Comparison of ENCODE assay signal across 10 cellular contexts in genomic region chr2:239321596-239322413, GRCh38.
DNase-seq lines count a peak whose midpoint lies in the region; ATAC-seq, FAIRE-seq and TF ChIP-seq lines count a peak whose summit lies in the region.
"Had no signal": no experiment of that assay in that cellular context is flagged by ENCODE, and none has a peak within 500 bp of the region (broad histone marks: within the 10 kb centered on the region; RNA-seq: fewer than 3 reads in every experiment).

No MANE protein-coding gene starts in this region.

- H3K4me3 Mint-ChIP-seq in CD4-positive, alpha-beta memory T cell, result peak overlapping the region; percentile 56 to 77 (median 72)

- in situ Hi-C loops in K562 (cut with MboI), result no loop called here

- peak; percentile 50 to 72 (median 63) for DNase-seq in CD4-positive, alpha-beta memory T cell
- DNase-seq in activated CD4-positive, CD25-positive, alpha-beta regulatory T cell treated with anti-CD3 and anti-CD28 coated beads, Interleukin-2, amount 50 U/mL, for 72 hours, result peak; percentile 55
- DNase-seq in K562 (ENCODE audit: extremely low read depth in 1 of 4, low spot score in 3 of 4) (peak in 2 of 4 experiments; percentile 26 to 48), GM10248 (ENCODE audit: extremely low spot score) (no peak)
- DNase-seq in stimulated activated CD4-positive, alpha-beta T cell treated with anti-CD3 and anti-CD28 coated beads, Interleukin-1b, Interleukin-23, amount 100 ng/mL, for 48 hours, result peak; percentile 77
- DNase-seq: NCI-H345, upper lobe of right lung had no signal

- H3K27ac ChIP-seq in CD4-positive, alpha-beta memory T cell (ENCODE audit: low read depth, low read length), result peak overlapping the region; percentile 51
- H3K27ac ChIP-seq in K562 (ENCODE audit: extremely low read depth, low read depth, low read length), result no peak overlapping the region; the same call in 2 of the 3 replicates
- H3K27ac ChIP-seq: upper lobe of right lung had no signal

- TF ChIP-seq POLR2A in K562 (conservative IDR thresholded peaks at IDR 0.05), result no peak

- H2AFZ ChIP-seq in K562 (ENCODE audit: low read depth, low read length), result no peak overlapping the region

- no peaks in the 10 kb centered on the region for H3K27me3 ChIP-seq in CD4-positive, alpha-beta memory T cell (ENCODE audit: insufficient read depth, low read length)
- H3K27me3 ChIP-seq in K562 (ENCODE audit: control insufficient read depth in 2 of 2, insufficient read depth in 2 of 2, low read length in 2 of 2), result no peaks in the 10 kb centered on the region
- H3K27me3 ChIP-seq: upper lobe of right lung had no signal

- ATAC-seq in K562, result peak; percentile 49
- no peak for ATAC-seq in GM19455 (IDR thresholded peaks at IDR 0.05; ENCODE audit: unreplicated experiment)
- no peak for ATAC-seq in GM21529 (IDR thresholded peaks at IDR 0.05; ENCODE audit: unreplicated experiment)
- no peak for ATAC-seq in GM18870 (IDR thresholded peaks at IDR 0.05; ENCODE audit: unreplicated experiment)

- H3K4me1 Mint-ChIP-seq in CD4-positive, alpha-beta memory T cell, result peaks cover 45 to 77% (median 60%) of the 10 kb centered on the region in 4 donors

- no peaks in the 10 kb centered on the region for H4K20me1 ChIP-seq in K562 (replicated peaks; ENCODE audit: control insufficient read depth, insufficient read depth, low read length)

- no peak for FAIRE-seq in K562 (lab: Jason Lieb, UNC)

- no peaks in the 10 kb centered on the region for H3K9me3 ChIP-seq in CD4-positive, alpha-beta memory T cell (ENCODE audit: control insufficient read depth in 1 of 2, low read length in 2 of 2)
- no peaks in the 10 kb centered on the region for H3K9me3 ChIP-seq in K562 (replicated peaks; ENCODE audit: control insufficient read depth, insufficient read depth, low read depth, low read length)
- H3K9me3 ChIP-seq: upper lobe of right lung had no signal

- peak overlapping the region in 1 of 2 donors; percentile 8 for H3K4me3 ChIP-seq in CD4-positive, alpha-beta memory T cell (ENCODE audit: low read length in 2 of 2)
- H3K4me3 ChIP-seq in K562, result no peak overlapping the region
- H3K4me3 ChIP-seq: upper lobe of right lung had no signal

- H3K4me1 ChIP-seq in CD4-positive, alpha-beta memory T cell (ENCODE audit: insufficient read depth, low read length), result peaks cover 59% of the 10 kb centered on the region
- peaks cover 22 to 27% of the 10 kb centered on the region in 2 experiments; a peak in 4 of 5 replicates for H3K4me1 ChIP-seq in K562 (replicated peaks in 1 of 2; ENCODE audit: control insufficient read depth in 2 of 2, insufficient read depth in 2 of 2, low read length in 2 of 2)

- no peaks in the 10 kb centered on the region for H3K9me1 ChIP-seq in K562 (ENCODE audit: control insufficient read depth, insufficient read depth, low read length)

- H3K4me2 ChIP-seq in K562 (ENCODE audit: insufficient read depth, low read length), result no peak overlapping the region

- no peak for TF ChIP-seq EP300 in K562 (IDR thresholded peaks at IDR 0.05; ENCODE audit: low read length)

- H3K9ac ChIP-seq in K562 (ENCODE audit: insufficient read depth in 1 of 2, low read depth in 2 of 2, low read length in 2 of 2), result no peak overlapping the region

- POLR2A ChIA-PET in CD4-positive, alpha-beta memory T cell (lab: Charles Lee; ENCODE audit: partially characterized antibody), result interaction anchor here (0.8 to 3.5 kb wide), 13 partner anchors 22 to 91 kb away, joined by 3 to 20 read pairs (median 7); partner anchors contain the start of gene HDAC4
- POLR2A ChIA-PET in K562 (lab: Yijun Ruan, JAX), result interaction anchor here (0.7 kb wide), 1 partner anchor 166 kb away, joined by 3 read pairs; no protein-coding TSS in a partner anchor
- POLR2A ChIA-PET in GM10248 (lab: Yijun Ruan, JAX), result no interaction called here

- peaks cover 49% of the 10 kb centered on the region for H3K79me2 ChIP-seq in K562 (ENCODE audit: control insufficient read depth, insufficient read depth, low read length)

- peak overlapping the region; percentile 94 to 98 (median 98) for H3K27ac Mint-ChIP-seq in CD4-positive, alpha-beta memory T cell

- no peaks in the 10 kb centered on the region for H3K27me3 Mint-ChIP-seq in CD4-positive, alpha-beta memory T cell

- TF ChIP-seq CTCF in K562 (IDR thresholded peaks at IDR 0.05 in 2 of 3, conservative IDR thresholded peaks at IDR 0.05 in 1 of 3; ENCODE audit: insufficient read depth in 2 of 3, low read depth in 1 of 3, low read length in 3 of 3), result no peak
- no peak for TF ChIP-seq CTCF in GM10248 (IDR thresholded peaks at IDR 0.05; ENCODE audit: control extremely low read depth, extremely low read depth, low read depth, missing control alignments)

- peaks cover 3 to 7% of the 10 kb centered on the region in 2 donors for H3K36me3 Mint-ChIP-seq in CD4-positive, alpha-beta memory T cell

- CTCF ChIA-PET in CD4-positive, alpha-beta memory T cell (lab: Charles Lee; ENCODE audit: partially characterized antibody), result interaction anchor here (0.7 to 3.3 kb wide), 5 partner anchors 17 to 54 kb away, joined by 3 to 19 read pairs (median 5); no protein-coding TSS in a partner anchor
- CTCF ChIA-PET in K562 (lab: Yijun Ruan, JAX; ENCODE audit: low intra/inter-chr PET ratio), result no interaction called here
- CTCF ChIA-PET in GM10248 (lab: Yijun Ruan, JAX), result interaction anchor here (1.2 kb wide), 1 partner anchor 38 kb away, joined by 3 read pairs; no protein-coding TSS in a partner anchor

- no TSS peak for BruUV-seq in K562 (replicated peaks; lab: Mats Ljungman, UMichigan)

- peaks cover 0 to 4% (median 0%) of the 10 kb centered on the region in 8 donors for H3K9me3 Mint-ChIP-seq in CD4-positive, alpha-beta memory T cell

- intact Hi-C loops in CD4-positive, alpha-beta memory T cell (cut with micrococcal nuclease), result loop anchor here (1.0 kb wide), 1 partner anchor 24 kb away; no protein-coding TSS in a partner anchor
- intact Hi-C loops in K562 (cut with micrococcal nuclease), result loop anchor here (10.0 kb wide), 1 partner anchor 73 kb away; no protein-coding TSS in a partner anchor

- no peak for TF ChIP-seq RAD21 in K562 (CRISPR knock-in tag; conservative IDR thresholded peaks at IDR 0.05 in 1 of 2, IDR thresholded peaks at IDR 0.05 in 1 of 2)

- H3K36me3 ChIP-seq in CD4-positive, alpha-beta memory T cell (ENCODE audit: insufficient read depth, low read length), result no peaks in the 10 kb centered on the region
- H3K36me3 ChIP-seq in K562 (ENCODE audit: control insufficient read depth, insufficient read depth, low read length), result peaks cover 4% of the 10 kb centered on the region; the same call in 1 of the 3 replicates
- H3K36me3 ChIP-seq: upper lobe of right lung had no signal

- 93% methylated on average over 8 of the region's 9 CpGs for WGBS in K562 (ENCODE audit: insufficient coverage, low coverage, missing lambda C conversion rate)

TF ChIP-seq in K562, 482 proteins besides CTCF, POLR2A, EP300 and RAD21 (continues in another document):
- TF ChIP-seq ZNF239 (CRISPR knock-in tag; IDR thresholded peaks at IDR 0.05) (no peak), AFF4 (CRISPR knock-in tag; IDR thresholded peaks at IDR 0.05) (no peak), NFYB (IDR thresholded peaks at IDR 0.05; ENCODE audit: extremely low read depth, insufficient read length) (peak; percentile 62), RBM25 (IDR thresholded peaks at IDR 0.05; ENCODE audit: low read depth, low read length, severe bottlenecking) (peak; percentile 17), ZHX1 (conservative IDR thresholded peaks at IDR 0.05; ENCODE audit: low read length) (no peak), BMI1 (IDR thresholded peaks at IDR 0.05; ENCODE audit: low read length) (no peak)
